ENCODE assay signal across 9 cellular contexts in the genomic region with DNA sequence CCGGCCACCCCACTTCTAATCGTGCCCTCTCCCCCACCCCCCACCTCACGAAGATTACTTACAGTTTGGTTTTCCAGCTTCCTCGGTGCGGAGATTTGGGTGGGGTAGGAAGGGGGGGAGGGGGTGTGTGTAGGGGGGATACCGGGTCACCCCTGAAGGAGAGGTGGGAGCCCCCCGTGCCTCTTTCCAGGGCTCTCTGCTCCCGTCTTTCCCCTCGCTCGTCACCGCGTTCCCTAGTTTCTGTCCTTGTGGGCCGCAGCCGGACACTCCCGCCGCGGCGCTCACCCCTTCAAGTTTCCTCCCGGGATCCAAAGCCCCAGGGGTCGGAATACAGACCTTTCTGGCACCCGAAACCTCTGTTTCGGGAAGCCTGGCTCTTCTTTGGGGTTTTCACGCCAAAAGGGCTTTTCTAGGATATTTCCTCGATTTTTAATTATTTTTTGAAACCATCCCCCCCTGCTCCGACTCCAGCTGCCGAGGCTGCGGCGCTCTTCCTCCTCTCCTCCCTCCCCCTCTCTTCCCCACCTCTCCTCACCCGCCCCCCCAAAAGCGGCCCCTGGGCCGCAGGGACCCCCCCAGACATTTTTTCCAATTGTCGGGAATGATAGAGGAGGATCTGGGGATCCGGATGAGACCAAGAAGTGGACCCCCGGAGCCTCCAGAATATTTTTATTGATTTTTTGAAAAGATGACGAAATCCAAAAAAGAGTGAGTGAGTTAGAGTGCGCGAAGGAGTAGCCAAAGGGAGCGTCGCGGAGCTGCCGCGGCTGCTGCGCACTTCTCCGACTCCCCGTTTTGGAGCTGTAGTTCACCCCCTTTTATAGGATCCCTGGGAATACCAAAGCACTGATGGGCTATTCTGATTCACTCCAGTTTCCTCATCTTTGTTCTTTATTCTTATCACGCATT. TPM values are rescaled to one million over a fixed set of nuclear protein-coding genes. Genes with fewer than 3 reads are reported as not detected.
DNase-seq lines count a peak whose midpoint lies in the region; ATAC-seq, FAIRE-seq and TF ChIP-seq lines count a peak whose summit lies in the region.
"Had no signal": no experiment of that assay in that cellular context is flagged by ENCODE, and none has a peak within 500 bp of the region (broad histone marks: within the 10 kb centered on the region; RNA-seq: fewer than 3 reads in every experiment).

No MANE protein-coding gene starts in this region.

- peak overlapping the region; percentile 95 for H3K4me3 Mint-ChIP-seq in activated T-cell treated with anti-CD3 and anti-CD28 coated beads, Interleukin-2, amount 50 U/mL, for 24 hours
- peak overlapping the region; percentile 96 for H3K4me3 Mint-ChIP-seq in type B pancreatic cell

- no peak overlapping the region for H2AFZ ChIP-seq in GM12878 (ENCODE audit: control insufficient read depth, low read depth, low read length)

- H3K4me3 ChIP-seq in GM12878 (peak overlapping the region; percentile 99), right lobe of liver (peak overlapping the region; percentile 32 to 48 (median 40))

- CTCF ChIA-PET in GM12878 (lab: Yijun Ruan, JAX), result interaction anchor here (0.6 to 13.0 kb wide), 19 partner anchors 12 to 402 kb away, joined by 3 to 184 read pairs (median 13); a partner anchor contains a TSS

- SMC1A ChIA-PET in GM12878 (lab: Charles Lee; ENCODE audit: uncharacterized antibody, unreplicated experiment), result interaction anchor here (0.7 to 14.5 kb wide), 16 partner anchors 13 to 390 kb away, joined by 3 to 344 read pairs (median 14); no protein-coding TSS in a partner anchor

- H3K9ac ChIP-seq in GM12878 (ENCODE audit: control insufficient read depth, insufficient read depth, low read length), result peak overlapping the region; percentile 96

- peak overlapping the region; percentile 86 for H3K27ac ChIP-seq in GM12878 (ENCODE audit: control insufficient read depth, insufficient read depth)
- peak overlapping the region in 1 of 3 donors; percentile 65 for H3K27ac ChIP-seq in right lobe of liver

- TF ChIP-seq POLR2A in GM12878 (IDR thresholded peaks at IDR 0.05; ENCODE audit: low read depth, low read length), result no peak
- TF ChIP-seq POLR2A in right lobe of liver (IDR thresholded peaks at IDR 0.05), result no peak

- intact Hi-C loops in GM12878 (cut with micrococcal nuclease; ENCODE audit: unreplicated experiment) (loop anchor here (5.0 to 10.0 kb wide), 2 partner anchors 310 to 403 kb away; a partner anchor contains a TSS), right lobe of liver (cut with DNase I) (loop anchor here in 1 of 2 donors (10.0 kb wide), 3 partner anchors 160 to 980 kb away; no protein-coding TSS in a partner anchor)

- H3K4me1 ChIP-seq in GM12878 (ENCODE audit: control insufficient read depth, insufficient read depth, low read length), result peaks cover 23% of the 10 kb centered on the region
- H3K4me1 ChIP-seq in right lobe of liver, result peaks cover 0 to 33% (median 0%) of the 10 kb centered on the region in 4 donors

- H3K36me3 ChIP-seq in GM12878 (ENCODE audit: control insufficient read depth in 2 of 2, insufficient read depth in 2 of 2, low read length in 1 of 2) (peaks cover 10 to 26% of the 10 kb centered on the region in 2 experiments), right lobe of liver (no peaks in the 10 kb centered on the region)

- TF ChIP-seq RAD21 in GM12878 (IDR thresholded peaks at IDR 0.05; ENCODE audit: insufficient read depth, low read depth, low read length), result no peak

- DNase-seq in activated T-cell treated with anti-CD3 and anti-CD28 coated beads, Interleukin-2, amount 50 U/mL, for 24 hours, result no peak
- DNase-seq in activated T-cell treated with anti-CD3 and anti-CD28 coated beads for 4 hours (no peak), GM12878 (ENCODE audit: low read depth, low spot score) (no peak), right lobe of liver (no peak), type B pancreatic cell (ENCODE audit: extremely low spot score, unreplicated experiment) (peak; percentile 66), medulla oblongata (ENCODE audit: extremely low spot score) (no peak)
- no peak for DNase-seq in NK-92 treated with Interleukin-12 subunit alpha and Interleukin-12 subunit beta, amount 100 ng/mL, for 24 hours (lab: John Stamatoyannopoulos, UW)

- POLR2A ChIA-PET in GM12878 (lab: Charles Lee), result interaction anchor here (0.6 to 12.1 kb wide), 7 partner anchors 13 to 167 kb away, joined by 3 to 193 read pairs (median 7); no protein-coding TSS in a partner anchor

- H3K36me3 Mint-ChIP-seq in activated T-cell treated with anti-CD3 and anti-CD28 coated beads, Interleukin-2, amount 50 U/mL, for 24 hours (ENCODE audit: low read depth), result peaks cover 73% of the 10 kb centered on the region
- H3K36me3 Mint-ChIP-seq in type B pancreatic cell, result peaks cover 34% of the 10 kb centered on the region

- BruUV-seq in GM12878 (replicated peaks; lab: Mats Ljungman, UMichigan), result no TSS peak

- H3K27me3 Mint-ChIP-seq in activated T-cell treated with anti-CD3 and anti-CD28 coated beads, Interleukin-2, amount 50 U/mL, for 24 hours, result no peaks in the 10 kb centered on the region
- H3K27me3 Mint-ChIP-seq in type B pancreatic cell, result peaks cover 29% of the 10 kb centered on the region

- 5% methylated on average over 37 of the region's 46 CpGs for WGBS in GM12878 (ENCODE audit: insufficient coverage, insufficient replicate concordance, low lambda C conversion rate, missing lambda C conversion rate)
- 2% methylated on average over 40 of the region's 46 CpGs for WGBS in right lobe of liver (ENCODE audit: insufficient coverage, low coverage, low lambda C conversion rate, missing lambda C conversion rate)

- H3K27me3 ChIP-seq in GM12878 (replicated peaks in 1 of 2; ENCODE audit: control insufficient read depth in 2 of 2, insufficient read depth in 2 of 2, low read length in 1 of 2) (no peaks in the 10 kb centered on the region), right lobe of liver (peaks cover 0 to 39% of the 10 kb centered on the region in 2 donors)

- RAD21 ChIA-PET in GM12878 (lab: Charles Lee; ENCODE audit: unreplicated experiment), result interaction anchor here (0.7 to 5.7 kb wide), 17 partner anchors 13 to 390 kb away, joined by 3 to 93 read pairs (median 19); no protein-coding TSS in a partner anchor

- no peak for FAIRE-seq in GM12878 (lab: Jason Lieb, UNC)
- FAIRE-seq: G401.6 had no signal

- in situ Hi-C loops in GM12878 (cut with MboI), result loop anchor here (5.0 to 10.0 kb wide), 4 partner anchors 130 to 388 kb away; no protein-coding TSS in a partner anchor

- peaks cover 16% of the 10 kb centered on the region for H4K20me1 ChIP-seq in GM12878 (ENCODE audit: control insufficient read depth, insufficient read depth)

- TF ChIP-seq EP300 in GM12878 (IDR thresholded peaks at IDR 0.05; ENCODE audit: borderline replicate concordance in 1 of 2, control insufficient read depth in 1 of 2, low read depth in 2 of 2, low read length in 2 of 2), result no peak

- H3K4me2 ChIP-seq in GM12878 (ENCODE audit: control insufficient read depth, insufficient read depth), result peak overlapping the region; percentile 81; the same call in 1 of the 2 replicates

- TF ChIP-seq CTCF in GM12878 (IDR thresholded peaks at IDR 0.05 in 2 of 3, conservative IDR thresholded peaks at IDR 0.05 in 1 of 3; ENCODE audit: control insufficient read depth in 2 of 3, extremely low read depth in 1 of 3, insufficient read depth in 1 of 3, low read depth in 3 of 3, low read length in 3 of 3) (no peak), right lobe of liver (IDR thresholded peaks at IDR 0.05) (no peak), type B pancreatic cell (conservative IDR thresholded peaks at IDR 0.05) (no peak)

- peak overlapping the region; percentile 100 for H3K27ac Mint-ChIP-seq in activated T-cell treated with anti-CD3 and anti-CD28 coated beads, Interleukin-2, amount 50 U/mL, for 24 hours
- peak overlapping the region; percentile 85 for H3K27ac Mint-ChIP-seq in type B pancreatic cell

- ATAC-seq in GM12878, result no peak
- ATAC-seq in right lobe of liver, result no peak
- ATAC-seq in HG02623 (IDR thresholded peaks at IDR 0.05; ENCODE audit: unreplicated experiment), result no peak

- H3K9me3 Mint-ChIP-seq in activated T-cell treated with anti-CD3 and anti-CD28 coated beads, Interleukin-2, amount 50 U/mL, for 24 hours, result no peaks in the 10 kb centered on the region
- H3K9me3 Mint-ChIP-seq in type B pancreatic cell, result no peaks in the 10 kb centered on the region

- H3K4me1 Mint-ChIP-seq in activated T-cell treated with anti-CD3 and anti-CD28 coated beads, Interleukin-2, amount 50 U/mL, for 24 hours (ENCODE audit: low read depth), result peaks cover 55% of the 10 kb centered on the region
- H3K4me1 Mint-ChIP-seq in type B pancreatic cell (ENCODE audit: unreplicated experiment), result peaks cover 29% of the 10 kb centered on the region

- H3K9me3 ChIP-seq in GM12878 (replicated peaks; ENCODE audit: control insufficient read depth, insufficient read depth, low read length) (no peaks in the 10 kb centered on the region), right lobe of liver (no peaks in the 10 kb centered on the region)

- H3K79me2 ChIP-seq in GM12878 (ENCODE audit: control insufficient read depth, insufficient read depth, low read length), result peaks cover 82% of the 10 kb centered on the region

RNA-seq across cellular contexts. Expression of a gene that starts 1.7 kb away (rescaled TPM):
- 335 and 378 TPM in 2 replicates for total RNA-seq in GM12878 (2013; cell fraction: nucleolus; rRNA removed)
- 141 and 159 TPM in 2 replicates for total RNA-seq in GM12878 (2014; rRNA removed)
- 162 and 163 TPM in 2 replicates for total RNA-seq in GM12878 (2014; rRNA removed; fragmentation: Illumina TruSeq; extraction: Trizol)
- 248 and 260 TPM in 2 replicates for total RNA-seq in GM12878 (2021)
- 36.8 TPM for polyA plus RNA-seq in GM12878 (2011; ENCODE audit: low read depth)
- 256 and 263 TPM in 2 replicates for polyA plus RNA-seq in GM12878 (2011; rRNA removed)
- 171 and 198 TPM in 2 replicates for polyA plus RNA-seq in GM12878 (2011; cell fraction: cytosol; rRNA removed)
- polyA plus RNA-seq in GM12878 (2011; cell fraction: nucleus; rRNA removed), result 186 and 241 TPM in 2 replicates
- polyA plus RNA-seq in GM12878 (2012), result 55.9 and 67.6 TPM in 2 replicates
- 37.5 and 44.7 TPM in 2 replicates for polyA plus RNA-seq in GM12878 (2014; fragmentation: Illumina TruSeq; extraction: Trizol)
- polyA plus RNA-seq in GM12878 (2014; fragmentation: Nextera tagmentation; extraction: Ambion mirVana), result 100 to 1,000 TPM in 1 of 2 experiments, 10 to 100 TPM in 1; 30.1 to 100 TPM
- polyA plus RNA-seq in GM12878 (2014; rRNA removed), result 73.6 and 78.9 TPM in 2 replicates
- polyA plus RNA-seq in GM12878 (2016; fragmentation: Nextera tagmentation; extraction: Ambion mirVana), result 100 to 1,000 TPM; 183 to 200 TPM
- polyA minus RNA-seq in GM12878 (2011; rRNA and poly(A)+ RNA removed), result 651 and 710 TPM in 2 replicates
- polyA minus RNA-seq in GM12878 (2011; cell fraction: cytosol; rRNA and poly(A)+ RNA removed), result 245 and 274 TPM in 2 replicates
- polyA minus RNA-seq in GM12878 (2011; cell fraction: nucleus; rRNA and poly(A)+ RNA removed), result 123 and 187 TPM in 2 replicates
- total RNA-seq in right lobe of liver, result 1 to 10 TPM; 1.1 to 6.2 (median 1.5) TPM
- 261 and 278 TPM in 2 replicates for total RNA-seq in type B pancreatic cell (ENCODE audit: low replicate concordance)

RNA-seq across cellular contexts. Expression of a gene that starts 45.8 kb away (rescaled TPM):
- 3.7 and 4.3 TPM in 2 replicates for total RNA-seq in GM12878 (2013; cell fraction: nucleolus; rRNA removed)
- total RNA-seq in GM12878 (2014; rRNA removed), result 8.7 and 10.6 TPM in 2 replicates
- 10.4 and 10.7 TPM in 2 replicates for total RNA-seq in GM12878 (2014; rRNA removed; fragmentation: Illumina TruSeq; extraction: Trizol)
- total RNA-seq in GM12878 (2021), result 7.6 and 11.5 TPM in 2 replicates
- 5.8 TPM for polyA plus RNA-seq in GM12878 (2011; ENCODE audit: low read depth)
- polyA plus RNA-seq in GM12878 (2011; rRNA removed), result 10.1 and 39.4 TPM in 2 replicates
- polyA plus RNA-seq in GM12878 (2011; cell fraction: cytosol; rRNA removed), result 4.1 and 5.4 TPM in 2 replicates
- polyA plus RNA-seq in GM12878 (2011; cell fraction: nucleus; rRNA removed), result 3.6 and 4.6 TPM in 2 replicates
- polyA plus RNA-seq in GM12878 (2012), result 7.6 and 8.1 TPM in 2 replicates
- polyA plus RNA-seq in GM12878 (2014; fragmentation: Illumina TruSeq; extraction: Trizol), result 18.9 and 21.8 TPM in 2 replicates
- 10 to 100 TPM; 32.9 to 45.7 TPM for polyA plus RNA-seq in GM12878 (2014; fragmentation: Nextera tagmentation; extraction: Ambion mirVana)
- 14.1 and 15.9 TPM in 2 replicates for polyA plus RNA-seq in GM12878 (2014; rRNA removed)
- polyA plus RNA-seq in GM12878 (2016; fragmentation: Nextera tagmentation; extraction: Ambion mirVana), result 10 to 100 TPM; 39.0 to 40.6 TPM
- 2.7 and 3.1 TPM in 2 replicates for polyA minus RNA-seq in GM12878 (2011; rRNA and poly(A)+ RNA removed)
- 0.67 and 1.2 TPM in 2 replicates for polyA minus RNA-seq in GM12878 (2011; cell fraction: cytosol; rRNA and poly(A)+ RNA removed)
- polyA minus RNA-seq in GM12878 (2011; cell fraction: nucleus; rRNA and poly(A)+ RNA removed), result 2.2 and 5.0 TPM in 2 replicates
- 1 to 10 TPM; 4.0 to 9.1 (median 5.1) TPM for total RNA-seq in right lobe of liver
- 17.2 and 51.5 TPM in 2 replicates for total RNA-seq in type B pancreatic cell (ENCODE audit: low replicate concordance)

Comparison
In these comparisons a context has a peak if more than half of its experiments do, and no peak if none do; other contexts are left out.
1. RNA of a gene that starts 1.7 kb away (total RNA-seq): 261 to 278 TPM in type B pancreatic cell and 141 to 378 TPM in GM12878; 1.1 to 6.2 TPM in right lobe of liver; every median in the first group is over 10 times any median in the second.